ENCODE assay signal across 11 cellular contexts in the genomic region with DNA sequence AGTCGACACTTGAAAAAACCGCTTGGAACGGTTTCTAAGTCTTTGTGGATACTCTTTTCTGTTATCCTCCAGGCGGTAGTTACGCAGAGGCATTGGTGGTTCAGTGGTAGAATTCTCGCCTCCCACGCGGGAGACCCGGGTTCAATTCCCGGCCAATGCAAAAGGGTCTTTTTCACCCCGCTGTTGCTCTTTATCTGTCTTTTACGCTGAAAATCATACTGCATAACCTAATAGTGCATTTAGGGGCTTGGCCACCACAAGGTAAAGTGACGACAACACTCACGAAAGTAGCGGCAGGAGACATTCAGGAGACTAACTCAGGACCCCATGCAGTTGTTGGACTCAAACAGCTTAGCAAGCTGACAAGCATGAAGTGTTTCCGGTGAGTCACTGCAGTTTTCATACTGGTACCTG. TPM values are rescaled to one million over a fixed set of nuclear protein-coding genes. Genes with fewer than 3 reads are reported as not detected.
DNase-seq lines count a peak whose midpoint lies in the region; ATAC-seq and TF ChIP-seq lines count a peak whose summit lies in the region.
"Not testable (repeated sequence)": the region's sequence is repeated elsewhere in the genome, so short reads cannot be mapped to it uniquely, and the experiment has no call there.
"Had no signal": no experiment of that assay in that cellular context is flagged by ENCODE, and none has a peak within 500 bp of the region (broad histone marks: within the 10 kb centered on the region; RNA-seq: fewer than 3 reads in every experiment).

No MANE protein-coding gene starts in this region.

- not testable (repeated sequence) for H2BK120ac ChIP-seq in mesendoderm (ENCODE audit: low read depth, low read length)

- not testable (repeated sequence) for H2AK5ac ChIP-seq in mesendoderm (ENCODE audit: low read length)

- not testable (repeated sequence) for H3K27ac ChIP-seq in fibroblast of lung (ENCODE audit: insufficient read depth, low read length); mesendoderm (ENCODE audit: low read depth, low read length)

- H3K23ac ChIP-seq in mesendoderm (ENCODE audit: low read length), result not testable (repeated sequence)

- not testable (repeated sequence) for H3K18ac ChIP-seq in mesendoderm (ENCODE audit: low read length)

- H3K4me1 Mint-ChIP-seq in stimulated activated naive CD8-positive, alpha-beta T cell treated with anti-CD3 and anti-CD28 coated beads, Interleukin-15, amount 100 ng/mL, for 72 hours, result not testable (repeated sequence)

- H3K9me3 Mint-ChIP-seq in stimulated activated naive CD8-positive, alpha-beta T cell treated with anti-CD3 and anti-CD28 coated beads, Interleukin-15, amount 100 ng/mL, for 72 hours, result not testable (repeated sequence)

- not testable (repeated sequence) for H3K79me1 ChIP-seq in mesendoderm (ENCODE audit: low read length)

- H3K56ac ChIP-seq in mesendoderm (ENCODE audit: low read length), result not testable (repeated sequence)

- H3K9ac ChIP-seq in fibroblast of lung (ENCODE audit: insufficient read depth, low read length); mesendoderm (ENCODE audit: low read length): not testable (repeated sequence)

- not testable (repeated sequence) for H3K4me2 ChIP-seq in fibroblast of lung (ENCODE audit: extremely low read depth, insufficient read depth, low read length); mesendoderm (ENCODE audit: low read length)

- WGBS in mesendoderm (ENCODE audit: extremely low coverage, insufficient coverage, low lambda C conversion rate), result no CpG with 5 or more reads among the region's 16 CpGs

- H2BK15ac ChIP-seq in mesendoderm (replicated peaks; ENCODE audit: low read depth), result not testable (repeated sequence)

- H2BK5ac ChIP-seq in mesendoderm (ENCODE audit: low read length), result not testable (repeated sequence)

- H3K4me3 Mint-ChIP-seq in stimulated activated naive CD8-positive, alpha-beta T cell treated with anti-CD3 and anti-CD28 coated beads, Interleukin-15, amount 100 ng/mL, for 72 hours, result peak overlapping the region in 1 of 2 donors; percentile 36

- H3K36me3 ChIP-seq in fibroblast of lung (ENCODE audit: control insufficient read depth, insufficient read depth, low read length); mesendoderm (ENCODE audit: control insufficient read depth, insufficient read depth, low read length): not testable (repeated sequence)

- H3K9me3 ChIP-seq in fibroblast of lung (ENCODE audit: control insufficient read depth, insufficient read depth, low read depth, low read length), result not testable (repeated sequence)

- H3K27me3 ChIP-seq in fibroblast of lung (ENCODE audit: control insufficient read depth, insufficient read depth, low read length); mesendoderm (ENCODE audit: insufficient read depth, low read length, poor library complexity): not testable (repeated sequence)

- not testable (repeated sequence) for H3K4me1 ChIP-seq in fibroblast of lung (ENCODE audit: control insufficient read depth, extremely low read depth, insufficient read depth, low read length); mesendoderm (ENCODE audit: control insufficient read depth, low read depth, low read length)

- not testable (repeated sequence) for H2AFZ ChIP-seq in fibroblast of lung (ENCODE audit: low read length)

- not testable (repeated sequence) for TF ChIP-seq CTCF in fibroblast of lung (conservative IDR thresholded peaks at IDR 0.05 in 1 of 2, IDR thresholded peaks at IDR 0.05 in 1 of 2; ENCODE audit: low read depth in 1 of 2, low read length in 2 of 2)

- H3K4me3 ChIP-seq in fibroblast of lung (replicated peaks in 1 of 4; ENCODE audit: control extremely low read depth in 1 of 4, insufficient read depth in 1 of 4, low read depth in 3 of 4, low read length in 4 of 4); mesendoderm (ENCODE audit: low read length): not testable (repeated sequence)

- not testable (repeated sequence) for H3K4ac ChIP-seq in mesendoderm (ENCODE audit: low read depth, low read length)

- ATAC-seq in stimulated activated naive CD8-positive, alpha-beta T cell treated with anti-CD3 and anti-CD28 coated beads, Interleukin-15, amount 100 ng/mL, for 72 hours, result peak; percentile 66

- not testable (repeated sequence) for H4K5ac ChIP-seq in mesendoderm (ENCODE audit: low read length)

- peak; percentile 49 for DNase-seq in ELR (ENCODE audit: low read depth)
- DNase-seq in LHCN-M2 (ENCODE audit: low read depth), result peak; percentile 34
- peak; percentile 4 for DNase-seq in RPMI7951 (ENCODE audit: low read depth)
- DNase-seq in activated CD4-positive, alpha-beta T cell treated with anti-CD3 and anti-CD28 coated beads, Interleukin-2, amount 50 U/mL, for 48 hours, result peak; percentile 24 to 37
- DNase-seq in astrocyte of the hippocampus (ENCODE audit: low read depth, low spot score), result peak; percentile 23
- peak; percentile 6 to 43 for DNase-seq in fibroblast of lung (ENCODE audit: low read depth in 2 of 2)
- DNase-seq in mesendoderm, result peak; percentile 71
- peak in 1 of 2 donors; percentile 17 for DNase-seq in stimulated activated naive CD8-positive, alpha-beta T cell treated with anti-CD3 and anti-CD28 coated beads, Interleukin-15, amount 100 ng/mL, for 72 hours

- not testable (repeated sequence) for H4K20me1 ChIP-seq in fibroblast of lung (ENCODE audit: control insufficient read depth, extremely low read depth, insufficient read depth, low read length)

- H3K27me3 Mint-ChIP-seq in stimulated activated naive CD8-positive, alpha-beta T cell treated with anti-CD3 and anti-CD28 coated beads, Interleukin-15, amount 100 ng/mL, for 72 hours, result not testable (repeated sequence)

- peak overlapping the region in 1 of 2 donors; percentile 74 for H3K27ac Mint-ChIP-seq in stimulated activated naive CD8-positive, alpha-beta T cell treated with anti-CD3 and anti-CD28 coated beads, Interleukin-15, amount 100 ng/mL, for 72 hours

- not testable (repeated sequence) for H3K79me2 ChIP-seq in fibroblast of lung (ENCODE audit: control insufficient read depth, insufficient read depth, low read length); mesendoderm (ENCODE audit: control insufficient read depth, insufficient read depth, low read length)

- not testable (repeated sequence) for H4K8ac ChIP-seq in mesendoderm (ENCODE audit: low read depth, low read length)

RNA-seq across cellular contexts. Expression of gene RNU1-2, which starts 33.9 kb away (rescaled TPM):
- under 0.01 TPM in 1 of 2 replicates, not detected in the other for total RNA-seq in LHCN-M2 (2014; rRNA removed)
- polyA plus RNA-seq in LHCN-M2 (2012), result 19.4 TPM
- under 0.01 TPM in 1 of 2 replicates, not detected in the other for total RNA-seq in RPMI7951 (2014; rRNA removed; shearing (Covaris generic))
- total RNA-seq in fibroblast of lung, result under 0.01 and 3,997 TPM in 2 replicates
- not detected in 2 replicates for polyA plus RNA-seq in fibroblast of lung
- 44.1 and 65.6 TPM in 2 replicates for polyA plus RNA-seq in fibroblast of lung (2012)
- polyA minus RNA-seq in fibroblast of lung (ENCODE audit: low replicate concordance), result under 0.01 TPM in 2 replicates
- polyA plus RNA-seq in mesendoderm (2013, experiment 1 of 2), result not detected
- not detected for polyA plus RNA-seq in mesendoderm (2013, experiment 2 of 2)
- total RNA-seq: GM23248 had no signal
- polyA plus RNA-seq: GM23248, neural cell, urinary bladder had no signal

RNA-seq across cellular contexts. Expression of gene CROCC, which starts 59.9 kb away (rescaled TPM):
- total RNA-seq in LHCN-M2 (2014; rRNA removed) (9.4 and 12.3 TPM in 2 replicates), fibroblast of lung (20.3 and 22.3 TPM in 2 replicates)
- polyA plus RNA-seq in LHCN-M2 (2012), result 5.6 TPM
- total RNA-seq in RPMI7951 (2014; rRNA removed; shearing (Covaris generic)), result 5.4 and 5.6 TPM in 2 replicates
- 3.6 and 3.8 TPM in 2 replicates for polyA plus RNA-seq in fibroblast of lung
- 5.5 and 6.7 TPM in 2 replicates for polyA plus RNA-seq in fibroblast of lung (2012)
- polyA minus RNA-seq in fibroblast of lung (ENCODE audit: low replicate concordance), result 4.7 and 5.8 TPM in 2 replicates
- 10.7 TPM for polyA plus RNA-seq in mesendoderm (2013, experiment 1 of 2)
- polyA plus RNA-seq in mesendoderm (2013, experiment 2 of 2), result 10.0 TPM
